Comparison of ENCODE assay signal across 30 cellular contexts in the genomic region with DNA sequence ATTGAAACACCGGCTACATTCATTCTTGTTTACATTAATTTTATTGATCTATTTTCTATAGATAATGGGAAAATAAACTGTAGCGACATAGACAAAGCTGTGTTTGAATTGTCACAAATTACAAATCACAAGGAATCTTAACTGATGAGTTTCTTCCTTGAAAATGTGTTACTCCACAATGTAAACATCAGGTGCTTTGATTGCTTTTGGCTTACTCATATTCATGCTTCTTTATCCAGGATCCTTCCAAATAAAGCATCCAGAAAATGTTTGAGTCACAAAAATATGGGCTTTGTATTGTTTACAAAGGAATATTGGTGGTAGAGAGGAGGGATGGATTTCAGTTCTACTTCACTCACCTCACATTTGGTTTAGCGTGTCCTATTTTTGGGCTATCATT.
"Had no signal": no experiment of that assay in that cellular context is flagged by ENCODE, and none has a peak within 500 bp of the region (broad histone marks: within the 10 kb centered on the region; RNA-seq: fewer than 3 reads in every experiment).

No MANE protein-coding gene starts in this region.

- H3K27me3 ChIP-seq: adrenal gland, ascending aorta had no signal

- ATAC-seq: activated CD8-positive, alpha-beta T cell treated with anti-CD3 and anti-CD28 coated beads for 36 hours; activated naive CD4-positive, alpha-beta T cell treated with anti-CD3 and anti-CD28 coated beads, Interleukin-2, amount 50 U/mL, for 72 hours; activated T-cell treated with anti-CD3 and anti-CD28 coated beads, Interleukin-2, amount 50 U/mL, for 4 hours; activated T-cell treated with anti-CD3 and anti-CD28 coated beads, Interleukin-2, amount 50 U/mL, for 72 hours; activated T-helper 17 cell treated with anti-CD3 and anti-CD28 coated beads, Interleukin-2, amount 50 U/mL, for 72 hours had no signal

- DNase-seq: activated B cell treated with CpG ODN at 0.5 μM for 24 hours; activated CD4-positive, alpha-beta memory T cell treated with anti-CD3 and anti-CD28 coated beads for 36 hours; activated CD4-positive, alpha-beta T cell treated with anti-CD3 and anti-CD28 coated beads for 4 hours; activated CD4-positive, alpha-beta T cell treated with anti-CD3 and anti-CD28 coated beads, Interleukin-2, amount 10 ng/mL, durations not matched to agents 24 days and 14 days; activated CD4-positive, alpha-beta T cell treated with anti-CD3 and anti-CD28 coated beads, Interleukin-2, amount 50 U/mL, for 1 hour; activated CD4-positive, alpha-beta T cell treated with anti-CD3 and anti-CD28 coated beads, Interleukin-2, amount 50 U/mL, for 4 hours; activated CD4-positive, CD25-positive, alpha-beta regulatory T cell treated with anti-CD3 and anti-CD28 coated beads, Interleukin-2, amount 50 U/mL, for 72 hours; activated CD8-positive, alpha-beta memory T cell treated with anti-CD3 and anti-CD28 coated beads, Interleukin-2, amount 50 U/mL, for 4 hours; activated CD8-positive, alpha-beta T cell treated with anti-CD3 and anti-CD28 coated beads for 36 hours; activated effector memory CD4-positive, alpha-beta T cell treated with anti-CD3 and anti-CD28 coated beads, Interleukin-2, amount 50 U/mL, for 16 hours; activated gamma-delta T cell treated with Interleukin-2 at 50 U/mL for 16 hours; activated naive CD4-positive, alpha-beta T cell; activated naive CD4-positive, alpha-beta T cell treated with anti-CD3 and anti-CD28 coated beads for 36 hours; activated naive CD4-positive, alpha-beta T cell treated with anti-CD3 and anti-CD28 coated beads, Interleukin-2, amount 50 U/mL, for 16 hours; activated naive CD8-positive, alpha-beta T cell treated with anti-CD3 and anti-CD28 coated beads for 36 hours; activated T-cell treated with anti-CD3 and anti-CD28 coated beads for 4 hours; activated T-cell treated with anti-CD3 and anti-CD28 coated beads, Interleukin-2, amount 50 U/mL, for 1 hour; activated T-cell treated with anti-CD3 and anti-CD28 coated beads, Interleukin-2, amount 50 U/mL, for 4 hours; activated T-cell treated with anti-CD3 and anti-CD28 coated beads, Interleukin-2, amount 50 U/mL, for 72 hours; adrenal gland; amygdala; anterior cingulate cortex; central memory CD4-positive, alpha-beta T cell; T-helper 1 cell; T-helper 2 cell; T-helper 9 cell had no signal

- H3K27ac ChIP-seq: adrenal gland, ascending aorta, VCaP had no signal

- H3K36me3 ChIP-seq: adrenal gland, ascending aorta had no signal

- H3K4me1 ChIP-seq: adrenal gland, ascending aorta had no signal

- H3K4me3 ChIP-seq: adrenal gland, ascending aorta had no signal

- H3K9me3 ChIP-seq: adrenal gland, ascending aorta had no signal
